ENCODE assay signal across 8 cellular contexts in the genomic region with DNA sequence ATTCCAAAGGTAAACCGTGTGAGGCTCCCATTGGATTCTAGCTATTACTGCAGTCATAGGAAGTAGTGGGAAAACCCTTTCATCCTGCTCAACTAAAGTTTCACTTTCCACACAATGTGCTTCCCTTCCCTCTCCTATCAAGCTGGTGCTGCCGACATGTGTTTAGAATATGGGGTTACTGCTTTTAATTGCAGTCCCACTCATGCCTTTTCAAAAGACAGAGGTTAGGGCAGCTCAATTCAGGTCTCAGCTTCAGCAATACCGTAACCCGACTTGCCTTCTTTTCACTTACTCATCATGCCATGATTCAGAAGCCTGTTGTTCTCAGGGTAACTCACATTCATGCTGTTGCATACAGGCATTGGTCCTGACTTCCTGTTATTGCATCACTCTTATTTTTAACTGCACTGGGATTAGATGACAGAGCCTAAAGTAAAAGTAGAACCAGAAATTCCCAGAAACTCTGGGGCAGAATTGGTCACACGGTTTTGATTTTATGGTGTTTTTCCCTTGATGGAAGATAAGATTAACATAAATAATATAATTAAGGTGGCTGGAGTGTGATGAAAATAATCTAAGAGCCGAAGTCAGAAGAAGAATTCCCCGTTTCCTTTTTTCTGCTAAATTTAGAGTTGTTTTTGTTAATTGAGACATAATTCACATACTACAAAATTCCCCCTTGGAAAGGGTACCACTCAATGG. TPM values are rescaled to one million over a fixed set of nuclear protein-coding genes. Genes with fewer than 3 reads are reported as not detected.
DNase-seq lines count a peak whose midpoint lies in the region; ATAC-seq and TF ChIP-seq lines count a peak whose summit lies in the region.

No MANE protein-coding gene starts in this region.

- H3K4me3 ChIP-seq in AG09309 (ENCODE audit: control insufficient read depth, low read depth, low read length) (peak overlapping the region; percentile 11), WERI-Rb-1 (ENCODE audit: low read depth, low read length) (peak overlapping the region; percentile 15; the same call in 1 of the 2 replicates)

- TF ChIP-seq CTCF in AG09309 (IDR thresholded peaks at IDR 0.05; ENCODE audit: control insufficient read depth, insufficient read depth, low read depth, low read length, missing control alignments) = no peak
- TF ChIP-seq CTCF in WERI-Rb-1 (IDR thresholded peaks at IDR 0.05; ENCODE audit: low read depth, low read length) = no peak

- no peaks in the 10 kb centered on the region for H3K27me3 ChIP-seq in WERI-Rb-1 (ENCODE audit: insufficient read depth, low read depth, severe bottlenecking)

- H3K9me3 ChIP-seq in WERI-Rb-1 (ENCODE audit: severe bottlenecking) = no peaks in the 10 kb centered on the region

- ATAC-seq in sciatic nerve = peak; percentile 73

- no peaks in the 10 kb centered on the region for H3K36me3 ChIP-seq in WERI-Rb-1

- H3K27ac ChIP-seq in WERI-Rb-1 = no peak overlapping the region

- DNase-seq in AG09309 (ENCODE audit: low read depth) (peak; percentile 95), HK-2 (ENCODE audit: unreplicated experiment) (peak; percentile 16), WERI-Rb-1 (no peak), fibroblast of the conjunctiva (ENCODE audit: low read depth) (peak; percentile 94), sciatic nerve (ENCODE audit: low spot score) (no peak), activated gamma-delta T cell (lab: John Stamatoyannopoulos, UW) (no peak), NCI-H1105 (lab: John Stamatoyannopoulos, UW) (no peak)
- DNase-seq in activated effector memory CD4-positive, alpha-beta T cell treated with Interleukin-2 at 50 U/mL for 16 hours = no peak

- intact Hi-C loops in sciatic nerve (cut with DNase I) = no loop called here

RNA-seq across cellular contexts. Expression of gene C2CD4B, which starts 45.7 kb away (rescaled TPM):
- total RNA-seq in sciatic nerve = 5.9 TPM

RNA-seq across cellular contexts. Expression of gene C2CD4A, which starts 52.6 kb away (rescaled TPM):
- not detected for total RNA-seq in sciatic nerve

RNA-seq across cellular contexts. Expression of gene VPS13C, which starts 59.1 kb away (rescaled TPM):
- total RNA-seq in sciatic nerve = 124 TPM

Comparison
In these comparisons a context has a peak if more than half of its experiments do, and no peak if none do; other contexts are left out.
1. DNase-seq: peak in AG09309 (single experiment), HK-2 (single experiment) and fibroblast of the conjunctiva (single experiment); none in WERI-Rb-1 (single experiment), sciatic nerve (single experiment), activated effector memory CD4-positive, alpha-beta T cell treated with Interleukin-2 at 50 U/mL for 16 hours (single experiment), activated gamma-delta T cell (single experiment) and NCI-H1105 (single experiment).